ENCODE assay signal across 32 cellular contexts in the genomic region with DNA sequence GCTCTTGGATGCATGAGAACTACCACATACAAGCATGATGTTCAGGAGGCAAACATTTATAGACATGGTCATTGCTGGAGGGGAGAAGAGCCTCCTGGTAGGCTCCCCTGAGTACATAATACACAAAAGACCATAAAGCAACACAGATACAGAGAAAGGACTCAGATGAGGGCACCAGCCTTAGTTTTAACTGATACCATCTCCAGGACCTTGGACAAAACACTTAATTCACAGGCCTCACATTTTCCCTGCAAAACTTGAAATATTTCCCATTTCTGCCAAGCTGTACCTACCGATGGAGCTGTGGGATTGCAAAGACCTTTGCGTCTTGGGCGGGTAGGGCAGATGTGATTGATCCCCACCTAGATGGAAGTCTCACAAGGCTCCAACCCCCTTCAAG. TPM values are rescaled to one million over a fixed set of nuclear protein-coding genes. Genes with fewer than 3 reads are reported as not detected.
"Had no signal": no experiment of that assay in that cellular context is flagged by ENCODE, and none has a peak within 500 bp of the region (broad histone marks: within the 10 kb centered on the region; RNA-seq: fewer than 3 reads in every experiment).

No MANE protein-coding gene starts in this region.

- DNase-seq: activated CD4-positive, alpha-beta T cell treated with anti-CD3 and anti-CD28 coated beads for 1 hour; activated CD4-positive, alpha-beta T cell treated with anti-CD3 and anti-CD28 coated beads for 48 hours; activated CD4-positive, alpha-beta T cell treated with anti-CD3 and anti-CD28 coated beads, Interleukin-2, amount 50 U/mL, for 4 hours; activated CD4-positive, CD25-positive, alpha-beta regulatory T cell; activated CD8-positive, alpha-beta T cell treated with anti-CD3 and anti-CD28 coated beads for 36 hours; activated naive CD4-positive, alpha-beta T cell treated with anti-CD3 and anti-CD28 coated beads, Interleukin-2, amount 10 ng/mL, durations not matched to agents 7 days and 5 days; activated naive CD8-positive, alpha-beta T cell treated with anti-CD3 and anti-CD28 coated beads, Interleukin-2, amount 50 U/mL, for 24 hours; activated T-cell treated with anti-CD3 and anti-CD28 coated beads, Interleukin-2, amount 50 U/mL, for 1 hour; anterior cingulate cortex; caudate nucleus; Karpas-422; NCI-H1048; NCI-H1105 treated with DMSO at 0.1 percent for 48 hours; NCI-H1436; NCI-H1694; NCI-H1930; NCI-H2081 treated with DMSO at 0.1 percent for 48 hours; NCI-H226; NCI-H446 treated with DMSO at 0.1 percent for 48 hours; NCI-H524; PC-3; Right ventricle myocardium superior; SW 1271; T-helper 1 cell; T-helper 2 cell; T-helper 9 cell; WERI-Rb-1 had no signal

- H3K27ac ChIP-seq: WERI-Rb-1 had no signal

- H3K4me3 ChIP-seq: K562 had no signal

- ATAC-seq: activated CD8-positive, alpha-beta T cell treated with anti-CD3 and anti-CD28 coated beads for 36 hours; activated naive CD8-positive, alpha-beta T cell treated with anti-CD3 and anti-CD28 coated beads, Interleukin-2, amount 50 U/mL, for 24 hours; K562; PC-3 had no signal

- H3K36me3 ChIP-seq: WERI-Rb-1 had no signal

RNA-seq across cellular contexts. Expression of a gene that starts 16.7 kb away (rescaled TPM):
- total RNA-seq: Right ventricle myocardium superior had no signal

RNA-seq across cellular contexts. Expression of a gene that starts 52.6 kb away (rescaled TPM):
- total RNA-seq: activated CD8-positive, alpha-beta memory T cell treated with anti-CD3 and anti-CD28 coated beads for 36 hours; activated CD8-positive, alpha-beta T cell treated with anti-CD3 and anti-CD28 coated beads for 36 hours; activated T-helper 2 cell treated with anti-CD3 and anti-CD28 coated beads, Interferon-gamma antibody, Interleukin-2, Interleukin-4, amounts not matched to agents 10 μg/mL and 5 μg/mL and 100 μg/mL, durations not matched to agents 14 hours and 24 hours and 36 hours; bronchial epithelial cell; K562; MCF 10A; PC-3; Right ventricle myocardium superior had no signal
- polyA plus RNA-seq: K562 had no signal
